20 cellular contexts compared by ENCODE assay signal in the genomic region with DNA sequence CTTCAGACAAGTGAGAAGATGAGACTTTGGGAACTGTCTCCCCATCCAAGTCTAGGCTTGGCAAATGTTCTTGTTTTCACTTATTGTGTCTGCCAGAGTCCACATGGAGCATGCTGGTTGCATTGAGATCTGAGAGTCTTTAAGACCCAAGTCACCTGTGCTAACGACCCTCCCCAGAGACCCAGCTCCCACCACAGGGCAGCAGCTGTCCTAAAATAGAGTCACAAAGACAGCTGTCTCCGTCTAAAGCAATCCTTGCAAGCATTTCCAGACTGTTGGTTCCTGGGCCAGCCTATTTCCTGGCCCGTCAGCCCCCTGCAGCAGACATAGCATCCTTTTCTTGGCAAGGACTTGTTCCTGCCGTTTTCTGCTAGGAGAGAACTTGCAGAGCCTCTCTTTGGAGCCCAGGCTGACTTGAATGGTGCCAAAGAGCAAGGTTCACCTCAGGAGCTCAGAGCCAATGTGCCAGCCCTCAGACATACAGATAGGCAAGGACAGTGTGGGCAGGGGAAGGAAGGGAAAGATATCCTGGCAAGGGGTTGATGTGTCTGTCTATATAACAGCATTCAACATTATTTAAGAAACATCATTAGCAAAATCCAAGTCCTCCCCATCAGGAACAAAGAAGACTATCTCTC. TPM values are rescaled to one million over a fixed set of nuclear protein-coding genes. Genes with fewer than 3 reads are reported as not detected.
DNase-seq lines count a peak whose midpoint lies in the region; ATAC-seq and TF ChIP-seq lines count a peak whose summit lies in the region.
"Had no signal": no experiment of that assay in that cellular context is flagged by ENCODE, and none has a peak within 500 bp of the region (broad histone marks: within the 10 kb centered on the region; RNA-seq: fewer than 3 reads in every experiment).

No MANE protein-coding gene starts in this region.

- peaks cover 31% of the 10 kb centered on the region for H3K4me1 ChIP-seq in neural progenitor cell
- H3K4me1 ChIP-seq: Caco-2, SJSA1 had no signal

- H3K27me3 ChIP-seq in neural progenitor cell: peaks cover 33% of the 10 kb centered on the region

- no peaks in the 10 kb centered on the region for H3K36me3 Mint-ChIP-seq in glutamatergic neuron (ENCODE audit: unreplicated experiment)
- no peaks in the 10 kb centered on the region for H3K36me3 Mint-ChIP-seq in neural progenitor cell
- H3K36me3 Mint-ChIP-seq: CD4-positive, CD25-positive, alpha-beta regulatory T cell had no signal

- peaks cover 6% of the 10 kb centered on the region for H3K79me2 ChIP-seq in neural progenitor cell (ENCODE audit: low read depth)

- H3K9me3 Mint-ChIP-seq in glutamatergic neuron (ENCODE audit: unreplicated experiment) (peaks cover 4% of the 10 kb centered on the region), neural progenitor cell (no peaks in the 10 kb centered on the region)

- no peaks in the 10 kb centered on the region for H3K36me3 ChIP-seq in neural progenitor cell
- H3K36me3 ChIP-seq: SJSA1 had no signal

- ATAC-seq in GM21515 (IDR thresholded peaks at IDR 0.05; ENCODE audit: unreplicated experiment) (no peak), HG02852 (IDR thresholded peaks at IDR 0.05; ENCODE audit: unreplicated experiment) (no peak)
- ATAC-seq: HCT116, K562 had no signal

- H3K27ac ChIP-seq in neural progenitor cell (no peak overlapping the region), coronary artery (no peak overlapping the region)
- H3K27ac ChIP-seq: PC-9, SJSA1 had no signal

- peaks cover 10% of the 10 kb centered on the region for H4K20me1 ChIP-seq in neural progenitor cell (ENCODE audit: low read depth)

- no peak overlapping the region for H2AFZ ChIP-seq in neural progenitor cell (replicated peaks)
- H2AFZ ChIP-seq: PC-9 had no signal

- DNase-seq in G401 (ENCODE audit: low spot score) (peak; percentile 51), NCI-H446 treated with DMSO at 0.1 percent for 48 hours (lab: John Stamatoyannopoulos, UW) (peak; percentile 96), glutamatergic neuron (no peak), neural progenitor cell (ENCODE audit: low spot score) (no peak), coronary artery (ENCODE audit: low spot score) (no peak)
- DNase-seq: ACHN; AML-193; Caco-2; CD4-positive, CD25-positive, alpha-beta regulatory T cell; MV-4-11; NCI-H1436; NCI-H2081 treated with DMSO at 0.1 percent for 48 hours; NCI-H345; NCI-H748 treated with DMSO at 0.1 percent for 48 hours; PC-9 had no signal

- H3K27me3 Mint-ChIP-seq in glutamatergic neuron (ENCODE audit: unreplicated experiment) (peaks cover 30% of the 10 kb centered on the region), neural progenitor cell (ENCODE audit: insufficient read depth, low read depth) (peaks cover 27% of the 10 kb centered on the region)

- H3K4me3 ChIP-seq in neural progenitor cell: no peak overlapping the region
- H3K4me3 ChIP-seq in coronary artery: no peak overlapping the region
- H3K4me3 ChIP-seq: K562, PC-9, SJSA1 had no signal

- H3K4me3 Mint-ChIP-seq in glutamatergic neuron (ENCODE audit: unreplicated experiment) (peak overlapping the region; percentile 10), neural progenitor cell (peak overlapping the region; percentile 28)
- H3K4me3 Mint-ChIP-seq: CD4-positive, CD25-positive, alpha-beta regulatory T cell had no signal

- in situ Hi-C loops in G401 (cut with HindIII; ENCODE audit: low sequenced_read_pairs): no loop called here

- no peak overlapping the region for H3K4me2 ChIP-seq in neural progenitor cell
- H3K4me2 ChIP-seq: PC-9 had no signal

- TF ChIP-seq CTCF in glutamatergic neuron (IDR thresholded peaks at IDR 0.05; ENCODE audit: partially characterized antibody, unreplicated experiment) (no peak), neural progenitor cell (IDR thresholded peaks at IDR 0.05) (no peak), coronary artery (IDR thresholded peaks at IDR 0.05) (no peak)

- H3K9me3 ChIP-seq in neural progenitor cell (ENCODE audit: low read depth): no peaks in the 10 kb centered on the region
- H3K9me3 ChIP-seq: Caco-2, SJSA1 had no signal

- H3K4me1 Mint-ChIP-seq in glutamatergic neuron (ENCODE audit: low read depth, unreplicated experiment) (peaks cover 37% of the 10 kb centered on the region), neural progenitor cell (peaks cover 20% of the 10 kb centered on the region)

- peaks cover 8% of the 10 kb centered on the region for H3F3A ChIP-seq in neural progenitor cell (ENCODE audit: low read depth)

- H3K27ac Mint-ChIP-seq in glutamatergic neuron (ENCODE audit: unreplicated experiment): peak overlapping the region; percentile 56
- H3K27ac Mint-ChIP-seq in neural progenitor cell: no peak overlapping the region

- no peak overlapping the region for H3K9ac ChIP-seq in neural progenitor cell

RNA-seq across cellular contexts. Expression of a gene that starts 1.8 kb away (rescaled TPM):
- total RNA-seq in G401 (2014; rRNA removed; shearing (Covaris generic)): 0.06 TPM in 1 of 2 replicates, not detected in the other
- total RNA-seq in glutamatergic neuron (ENCODE audit: unreplicated experiment) (208 TPM), neural progenitor cell (ENCODE audit: low replicate concordance) (8.4 and 12.8 TPM in 2 replicates)
- total RNA-seq: Caco-2; CD4-positive, CD25-positive, alpha-beta regulatory T cell; K562; PC-9; SJSA1 had no signal

RNA-seq across cellular contexts. Expression of a gene that starts 43.0 kb away (rescaled TPM):
- 2.4 and 2.5 TPM in 2 replicates for total RNA-seq in G401 (2014; rRNA removed; shearing (Covaris generic))
- total RNA-seq in glutamatergic neuron (ENCODE audit: unreplicated experiment) (9.3 TPM), neural progenitor cell (ENCODE audit: low replicate concordance) (2.1 and 3.3 TPM in 2 replicates)

Comparison
In these comparisons a context has a peak if more than half of its experiments do, and no peak if none do; other contexts are left out.
1. DNase-seq: peak in G401 (single experiment) and NCI-H446 treated with DMSO at 0.1 percent for 48 hours (single experiment); none in glutamatergic neuron (single experiment), neural progenitor cell (single experiment) and coronary artery (single experiment).
2. RNA of a gene that starts 1.8 kb away (total RNA-seq): 208 TPM in glutamatergic neuron (single experiment); 8.4 to 12.8 TPM in neural progenitor cell and 0.06 TPM in G401; every median in the first group is over 10 times any median in the second.